In genomic region chr12:12898136-12898712, GRCh38 we compare ENCODE assay signal across 30 cellular contexts. TPM values are rescaled to one million over a fixed set of nuclear protein-coding genes. Genes with fewer than 3 reads are reported as not detected.
DNase-seq lines count a peak whose midpoint lies in the region; ATAC-seq and TF ChIP-seq lines count a peak whose summit lies in the region.
"Had no signal": no experiment of that assay in that cellular context is flagged by ENCODE, and none has a peak within 500 bp of the region (broad histone marks: within the 10 kb centered on the region; RNA-seq: fewer than 3 reads in every experiment).

No MANE protein-coding gene starts in this region.

- H3K4me2 ChIP-seq in mesenchymal stem cell (ENCODE audit: low read length, poor library complexity, severe bottlenecking), result no peak overlapping the region

- H2AK5ac ChIP-seq in mesenchymal stem cell (ENCODE audit: low read length, severe bottlenecking), result peak overlapping the region; percentile 96

- 95% methylated on average over 9 of the region's 9 CpGs for WGBS in mesenchymal stem cell

- intact Hi-C loops in ascending aorta (cut with DNase I), result loop anchor here (5.0 kb wide), 1 partner anchor 171 kb away; no protein-coding TSS in a partner anchor
- intact Hi-C loops in upper lobe of right lung (cut with DNase I), result no loop called here

- H3K36me3 ChIP-seq in HEK293 (ENCODE audit: control insufficient read depth in 2 of 2, insufficient read depth in 1 of 2, low read length in 2 of 2) (no peaks in the 10 kb centered on the region; a peak in 1 of 3 replicates), ascending aorta (no peaks in the 10 kb centered on the region), mesenchymal stem cell (ENCODE audit: control insufficient read depth in 1 of 2, insufficient read depth in 2 of 2, low read depth in 1 of 2, low read length in 2 of 2) (no peaks in the 10 kb centered on the region), upper lobe of right lung (no peaks in the 10 kb centered on the region)
- H3K36me3 ChIP-seq: Peyer's patch, SJCRH30, tibial nerve had no signal

- no peak overlapping the region for H3K18ac ChIP-seq in mesenchymal stem cell (ENCODE audit: low read depth in 1 of 2, low read length in 2 of 2)

- no peaks in the 10 kb centered on the region for H3K27me3 ChIP-seq in ascending aorta
- H3K27me3 ChIP-seq in mesenchymal stem cell (ENCODE audit: control insufficient read depth in 1 of 2, insufficient read depth in 1 of 2, low read length in 2 of 2), result no peaks in the 10 kb centered on the region
- no peaks in the 10 kb centered on the region for H3K27me3 ChIP-seq in upper lobe of right lung
- H3K27me3 ChIP-seq: Peyer's patch, SJCRH30, tibial nerve had no signal

- peak overlapping the region; percentile 55 for H4K91ac ChIP-seq in mesenchymal stem cell (ENCODE audit: low read length)

- no peak overlapping the region for H2AFZ ChIP-seq in mesenchymal stem cell (ENCODE audit: low read depth, low read length)
- H2AFZ ChIP-seq: parathyroid adenoma had no signal

- peak overlapping the region; percentile 28 to 29 for H3K4ac ChIP-seq in mesenchymal stem cell (ENCODE audit: low read depth in 1 of 2, low read length in 2 of 2)

- DNase-seq in ascending aorta (ENCODE audit: low spot score in 2 of 2), result no peak
- DNase-seq in mesenchymal stem cell, result no peak
- DNase-seq in upper lobe of right lung, result no peak
- no peak for DNase-seq in DMS79 (lab: John Stamatoyannopoulos, UW)
- DNase-seq in naive thymus-derived CD8-positive, alpha-beta T cell, result no peak
- DNase-seq: activated gamma-delta T cell; activated naive CD8-positive, alpha-beta T cell treated with anti-CD3 and anti-CD28 coated beads, Interleukin-2, amount 50 U/mL, for 24 hours; activated T-cell treated with anti-CD3 and anti-CD28 coated beads, Interleukin-2, amount 50 U/mL, for 1 hour; cortex of kidney; EL; endodermal cell; NCI-H1694 treated with DMSO at 0.1 percent for 48 hours; NCI-H2171 treated with DMSO at 0.1 percent for 48 hours; NCI-H524; NK-92 treated with Interleukin-12 subunit alpha and Interleukin-12 subunit beta, amount 100 ng/mL, for 24 hours; Peyer's patch; SJCRH30; stimulated activated CD4-positive, alpha-beta T cell treated with anti-CD3 and anti-CD28 coated beads, Interleukin-15, amount 100 ng/mL, for 24 hours; stimulated activated naive CD8-positive, alpha-beta T cell treated with anti-CD3 and anti-CD28 coated beads, Interleukin-15, Interleukin-2, amounts not matched to agents 100 U/mL and 50 U/mL, for 24 hours; T-helper 1 cell had no signal

- H2BK120ac ChIP-seq in mesenchymal stem cell (ENCODE audit: low read depth, low read length), result no peak overlapping the region

- H3K23ac ChIP-seq in mesenchymal stem cell (ENCODE audit: low read length in 2 of 2), result no peak overlapping the region

- H3K27me3 Mint-ChIP-seq in naive thymus-derived CD8-positive, alpha-beta T cell, result peaks cover 2 to 11% (median 7%) of the 10 kb centered on the region in 5 donors

- H3K4me3 ChIP-seq in HEK293 (ENCODE audit: low read depth, low read length) (no peak overlapping the region), ascending aorta (peak overlapping the region in 1 of 2 donors; percentile 26), mesenchymal stem cell (ENCODE audit: insufficient read depth in 1 of 2, low read depth in 1 of 2, low read length in 2 of 2) (no peak overlapping the region), upper lobe of right lung (peak overlapping the region; percentile 25)
- H3K4me3 ChIP-seq: Peyer's patch, SJCRH30, tibial nerve had no signal

- ATAC-seq in upper lobe of right lung (no peak), GM18909 (IDR thresholded peaks at IDR 0.05; ENCODE audit: poor library complexity, unreplicated experiment) (no peak), HG03460 (IDR thresholded peaks at IDR 0.05; ENCODE audit: unreplicated experiment) (no peak)
- no peak for ATAC-seq in naive thymus-derived CD8-positive, alpha-beta T cell
- ATAC-seq: activated CD4-positive, CD25-positive, alpha-beta regulatory T cell treated with anti-CD3 and anti-CD28 coated beads, Interleukin-2, amount 50 U/mL, for 24 hours; activated naive CD8-positive, alpha-beta T cell treated with anti-CD3 and anti-CD28 coated beads, Interleukin-2, amount 50 U/mL, for 24 hours; sciatic nerve; stimulated activated naive CD8-positive, alpha-beta T cell treated with anti-CD3 and anti-CD28 coated beads, Interleukin-15, Interleukin-2, amounts not matched to agents 100 U/mL and 50 U/mL, for 24 hours had no signal

- TF ChIP-seq CTCF in HEK293 (tag by site-specific recombination; IDR thresholded peaks at IDR 0.05) (no peak), ascending aorta (IDR thresholded peaks at IDR 0.05) (no peak), upper lobe of right lung (IDR thresholded peaks at IDR 0.05) (no peak)

- H2BK5ac ChIP-seq in mesenchymal stem cell (ENCODE audit: low read depth, low read length, poor library complexity, severe bottlenecking), result no peak overlapping the region

- H3K4me3 Mint-ChIP-seq in naive thymus-derived CD8-positive, alpha-beta T cell, result no peak overlapping the region
- H3K4me3 Mint-ChIP-seq: activated naive CD8-positive, alpha-beta T cell treated with anti-CD3 and anti-CD28 coated beads, Interleukin-2, amount 50 U/mL, for 24 hours; endodermal cell; nephron had no signal

- peaks cover 0 to 5% (median 0%) of the 10 kb centered on the region in 4 donors for H3K4me1 Mint-ChIP-seq in naive thymus-derived CD8-positive, alpha-beta T cell

- POLR2A ChIA-PET in HEK293 (lab: Yijun Ruan, JAX), result interaction anchor here (1.1 kb wide), 1 partner anchor 53 kb away, joined by 3 read pairs; no protein-coding TSS in a partner anchor
- POLR2A ChIA-PET in naive thymus-derived CD8-positive, alpha-beta T cell (lab: Charles Lee), result interaction anchor here (0.6 kb wide), 2 partner anchors 19 to 143 kb away, joined by 3 to 7 read pairs; no protein-coding TSS in a partner anchor

- no peaks in the 10 kb centered on the region for H3K36me3 Mint-ChIP-seq in naive thymus-derived CD8-positive, alpha-beta T cell

- H3K79me1 ChIP-seq in mesenchymal stem cell (replicated peaks; ENCODE audit: low read length, poor library complexity, severe bottlenecking), result peaks cover 10% of the 10 kb centered on the region

- peak overlapping the region; percentile 24 for H3K9ac ChIP-seq in mesenchymal stem cell (ENCODE audit: low read length)
- H3K9ac ChIP-seq: parathyroid adenoma had no signal

- no peak overlapping the region for H2BK15ac ChIP-seq in mesenchymal stem cell (ENCODE audit: low read depth, poor library complexity, severe bottlenecking)

- no peak overlapping the region for H3K27ac Mint-ChIP-seq in naive thymus-derived CD8-positive, alpha-beta T cell
- H3K27ac Mint-ChIP-seq: activated naive CD8-positive, alpha-beta T cell treated with anti-CD3 and anti-CD28 coated beads, Interleukin-2, amount 50 U/mL, for 24 hours; endodermal cell had no signal

- H3K27ac ChIP-seq in HEK293 (ENCODE audit: extremely low read depth, low read depth, low read length) (no peak overlapping the region), ascending aorta (peak overlapping the region; percentile 93 to 96), mesenchymal stem cell (ENCODE audit: low read length, poor library complexity, severe bottlenecking) (peak overlapping the region; percentile 56), upper lobe of right lung (no peak overlapping the region)
- H3K27ac ChIP-seq: C4-2B, parathyroid adenoma, SJCRH30 had no signal

- H3K14ac ChIP-seq in mesenchymal stem cell (ENCODE audit: low read length in 2 of 2), result peak overlapping the region in 1 of 2 experiments; percentile 62

- H3K9me3 ChIP-seq in HEK293 (ENCODE audit: control insufficient read depth, insufficient read depth, low read depth, low read length) (no peaks in the 10 kb centered on the region), ascending aorta (no peaks in the 10 kb centered on the region), mesenchymal stem cell (ENCODE audit: control insufficient read depth, low read length) (no peaks in the 10 kb centered on the region), upper lobe of right lung (no peaks in the 10 kb centered on the region)
- H3K9me3 ChIP-seq: Peyer's patch, SJCRH30, tibial nerve had no signal

- CTCF ChIA-PET in HEK293 (lab: Yijun Ruan, JAX), result interaction anchor here (0.6 to 0.8 kb wide), 4 partner anchors 58 to 302 kb away, joined by 3 to 4 read pairs (median 4); no protein-coding TSS in a partner anchor

- peak overlapping the region; percentile 48 for H4K8ac ChIP-seq in mesenchymal stem cell (ENCODE audit: low read length)

- no peaks in the 10 kb centered on the region for H3K9me3 Mint-ChIP-seq in naive thymus-derived CD8-positive, alpha-beta T cell
- H3K9me3 Mint-ChIP-seq: activated naive CD8-positive, alpha-beta T cell treated with anti-CD3 and anti-CD28 coated beads, Interleukin-2, amount 50 U/mL, for 24 hours; endodermal cell; nephron had no signal

- H3K4me1 ChIP-seq in HEK293 (ENCODE audit: control insufficient read depth, insufficient read depth, low read length) (peaks cover 17% of the 10 kb centered on the region), ascending aorta (peaks cover 5 to 50% of the 10 kb centered on the region in 2 donors), mesenchymal stem cell (ENCODE audit: control insufficient read depth, insufficient read depth, low read depth, low read length) (peaks cover 24% of the 10 kb centered on the region), upper lobe of right lung (peaks cover 13% of the 10 kb centered on the region)
- H3K4me1 ChIP-seq: parathyroid adenoma had no signal

- H2BK12ac ChIP-seq in mesenchymal stem cell (ENCODE audit: low read length in 2 of 2), result peak overlapping the region; percentile 54 to 91

TF ChIP-seq in HEK293, 187 proteins besides CTCF, POLR2A, EP300 and RAD21 (continues in another document):
- TF ChIP-seq ZNF561 (tag by site-specific recombination; IDR thresholded peaks at IDR 0.05; ENCODE audit: borderline replicate concordance) (no peak), ZNF121 (tag by site-specific recombination; IDR thresholded peaks at IDR 0.05) (peak; percentile 45; the same call in 1 of the 2 replicates)

RNA-seq across cellular contexts. Expression of gene GPRC5A, which starts 6.9 kb away (rescaled TPM):
- total RNA-seq in ascending aorta (23.8 TPM), upper lobe of right lung (886 TPM)
- 18.3 TPM for polyA plus RNA-seq in mesenchymal stem cell (2013, experiment 1 of 2)
- 18.0 TPM for polyA plus RNA-seq in mesenchymal stem cell (2013, experiment 2 of 2)
- total RNA-seq in naive thymus-derived CD8-positive, alpha-beta T cell, result not detected
- not detected for polyA plus RNA-seq in naive thymus-derived CD8-positive, alpha-beta T cell

RNA-seq across cellular contexts. Expression of gene GPRC5D, which starts 53.7 kb away (rescaled TPM):
- total RNA-seq in ascending aorta, result not detected
- polyA plus RNA-seq in mesenchymal stem cell (2013, experiment 1 of 2), result not detected
- not detected for polyA plus RNA-seq in mesenchymal stem cell (2013, experiment 2 of 2)
- not detected for total RNA-seq in upper lobe of right lung
- not detected for total RNA-seq in naive thymus-derived CD8-positive, alpha-beta T cell
- under 1 TPM in 1 of 3 donors, not detected in 2; 0.43 TPM for polyA plus RNA-seq in naive thymus-derived CD8-positive, alpha-beta T cell
- total RNA-seq: endodermal cell, LHCN-M2, sciatic nerve, SJCRH30, tibial nerve had no signal

Comparison
In these comparisons a context has a peak if more than half of its experiments do, and no peak if none do; other contexts are left out.
1. H3K27ac ChIP-seq: peak in ascending aorta (2 of 2) and mesenchymal stem cell (single experiment); none in HEK293 (single experiment) and upper lobe of right lung (single experiment).
2. RNA of gene GPRC5A, which starts 6.9 kb away (total RNA-seq): 886 TPM in upper lobe of right lung (single experiment); 23.8 TPM in ascending aorta (single experiment) and not detected in naive thymus-derived CD8-positive, alpha-beta T cell; every median in the first group is over 10 times any median in the second.